ENCODE assay signal across 15 cellular contexts in genomic region chr12:124332068-124332672, GRCh38. TPM values are rescaled to one million over a fixed set of nuclear protein-coding genes. Genes with fewer than 3 reads are reported as not detected.
DNase-seq lines count a peak whose midpoint lies in the region; ATAC-seq, FAIRE-seq and TF ChIP-seq lines count a peak whose summit lies in the region.
"Had no signal": no experiment of that assay in that cellular context is flagged by ENCODE, and none has a peak within 500 bp of the region (broad histone marks: within the 10 kb centered on the region; RNA-seq: fewer than 3 reads in every experiment).

No MANE protein-coding gene starts in this region.

- no peak overlapping the region for H3K56ac ChIP-seq in H1 (replicated peaks; ENCODE audit: insufficient read length, low read depth, low read length)

- H3K4me3 ChIP-seq in GM12864 (ENCODE audit: low read depth, low read length) (no peak overlapping the region), Loucy (ENCODE audit: low read length, poor library complexity, severe bottlenecking) (no peak overlapping the region), H1 (ENCODE audit: extremely low read depth in 1 of 4, insufficient read depth in 2 of 4, low read depth in 3 of 4, low read length in 4 of 4) (no peak overlapping the region), neuronal stem cell (ENCODE audit: low read length in 2 of 2) (no peak overlapping the region)
- H3K4me3 ChIP-seq: Peyer's patch, right atrium auricular region had no signal

- H2BK20ac ChIP-seq in H1 (ENCODE audit: low read length) = no peak overlapping the region

- no peak for ATAC-seq in HG02798 (IDR thresholded peaks at IDR 0.05; ENCODE audit: poor library complexity, unreplicated experiment)

- TF ChIP-seq RAD21 in H1 (IDR thresholded peaks at IDR 0.05 in 1 of 2, conservative IDR thresholded peaks at IDR 0.05 in 1 of 2; ENCODE audit: low read depth in 2 of 2, low read length in 2 of 2) = peak; percentile 61 to 70

- POLR2A ChIA-PET in H1 (lab: Charles Lee; ENCODE audit: partially characterized antibody) = no interaction called here

- H3K79me2 ChIP-seq in Loucy (ENCODE audit: insufficient read depth, low read length) (no peaks in the 10 kb centered on the region), H1 (ENCODE audit: control insufficient read depth in 1 of 2, insufficient read depth in 2 of 2, low read length in 2 of 2) (no peaks in the 10 kb centered on the region)

- H3K27me3 ChIP-seq in Loucy (ENCODE audit: insufficient read depth, low read length, poor library complexity, severe bottlenecking) (no peaks in the 10 kb centered on the region), H1 (replicated peaks in 1 of 4; ENCODE audit: control insufficient read depth in 3 of 4, extremely low read depth in 1 of 4, insufficient read depth in 3 of 4, low read length in 3 of 4) (no peaks in the 10 kb centered on the region), neuronal stem cell (ENCODE audit: control insufficient read depth in 3 of 3, insufficient read depth in 3 of 3, low read depth in 1 of 3, low read length in 3 of 3) (no peaks in the 10 kb centered on the region)
- H3K27me3 ChIP-seq: Peyer's patch, right atrium auricular region had no signal

- H2BK5ac ChIP-seq in H1 (ENCODE audit: low read depth, low read length) (no peak overlapping the region), neuronal stem cell (ENCODE audit: low read length) (peak overlapping the region; percentile 59)

- H4K5ac ChIP-seq in H1 (ENCODE audit: insufficient read length, low read depth, low read length) = no peak overlapping the region

- H3K18ac ChIP-seq in H1 (ENCODE audit: extremely low read depth, low read length) = no peak overlapping the region
- H3K18ac ChIP-seq in neuronal stem cell (ENCODE audit: low read length) = no peak overlapping the region

- no peaks in the 10 kb centered on the region for H3K23me2 ChIP-seq in H1 (ENCODE audit: low read depth, low read length)

- FAIRE-seq in H1 (lab: Jason Lieb, UNC) = no peak

- CTCF ChIA-PET in H1 (lab: Charles Lee; ENCODE audit: partially characterized antibody) = interaction anchor here (0.6 to 4.2 kb wide), 25 partner anchors 9 to 443 kb away, joined by 3 to 20 read pairs (median 4); no protein-coding TSS in a partner anchor

- H3K27ac ChIP-seq in H1 (ENCODE audit: low read depth, low read length) (0 out of 2 replicates have a peak overlapping the region, but pooled peaks have one; percentile 4), neuronal stem cell (replicated peaks; ENCODE audit: low read length) (no peak overlapping the region), substantia nigra (ENCODE audit: low read depth, low read length, poor library complexity, severe bottlenecking) (no peak overlapping the region)
- H3K27ac ChIP-seq: Peyer's patch, right atrium auricular region had no signal

- WGBS in H1 (ENCODE audit: extremely low coverage in 1 of 2, insufficient coverage in 1 of 2, insufficient read length in 1 of 2, insufficient replicate concordance in 2 of 2, low coverage in 1 of 2, low lambda C conversion rate in 2 of 2, missing lambda C conversion rate in 1 of 2), 2 experiments = 84% methylated on average over 12 of the region's 15 CpGs; no CpG with 5 or more reads in 1 of the 2 experiments
- WGBS in neuronal stem cell (ENCODE audit: extremely low coverage in 2 of 2, insufficient read length in 2 of 2, insufficient replicate concordance in 1 of 2), 2 donors = no CpG with 5 or more reads among the region's 15 CpGs

- DNase-seq in GM12864 (ENCODE audit: low read depth) (no peak), H1 (ENCODE audit: low read depth in 1 of 2, low spot score in 2 of 2) (no peak), neuronal stem cell (ENCODE audit: low spot score) (no peak), substantia nigra (lab: John Stamatoyannopoulos, UW) (no peak), NCI-H2171 (lab: John Stamatoyannopoulos, UW) (no peak)
- no peak for DNase-seq in NK-92 treated with Interleukin-12 subunit alpha and Interleukin-12 subunit beta, amount 100 ng/mL, for 24 hours (lab: John Stamatoyannopoulos, UW)
- DNase-seq: activated naive CD8-positive, alpha-beta T cell treated with anti-CD3 and anti-CD28 coated beads for 36 hours; DMS79 treated with DMSO at 0.1 percent for 48 hours; head of caudate nucleus; mesenchymal stem cell; NCI-H187 treated with DMSO at 0.1 percent for 48 hours; Peyer's patch had no signal

- H3F3A ChIP-seq in Loucy (ENCODE audit: low read depth) = no peaks in the 10 kb centered on the region

- no peaks in the 10 kb centered on the region for H3K9me2 ChIP-seq in Loucy (replicated peaks; ENCODE audit: low read depth, low read length)

- H3K23ac ChIP-seq in H1 (ENCODE audit: insufficient read length) (no peak overlapping the region), neuronal stem cell (ENCODE audit: low read depth, low read length, poor library complexity) (peak overlapping the region; percentile 18)

- no peaks in the 10 kb centered on the region for H4K20me1 ChIP-seq in Loucy (ENCODE audit: insufficient read depth, low read length, poor library complexity, severe bottlenecking)
- peaks cover 2% of the 10 kb centered on the region in 2 experiments for H4K20me1 ChIP-seq in H1 (replicated peaks in 1 of 2; ENCODE audit: control insufficient read depth in 1 of 2, insufficient read depth in 2 of 2, low read length in 2 of 2)

- H2BK120ac ChIP-seq in H1 (replicated peaks; ENCODE audit: low read depth, low read length) = no peak overlapping the region
- H2BK120ac ChIP-seq in neuronal stem cell (ENCODE audit: low read depth, low read length) = no peak overlapping the region

- H2BK15ac ChIP-seq in H1 (ENCODE audit: low read length) = no peak overlapping the region
- no peak overlapping the region for H2BK15ac ChIP-seq in neuronal stem cell (ENCODE audit: low read length)

- H4K91ac ChIP-seq in H1 (replicated peaks; ENCODE audit: insufficient read length, low read length) = no peak overlapping the region
- H4K91ac ChIP-seq in neuronal stem cell (ENCODE audit: low read depth, low read length, poor library complexity) = no peak overlapping the region

- H3K9ac ChIP-seq in Loucy (ENCODE audit: low read depth, low read length, poor library complexity, severe bottlenecking) (no peak overlapping the region), H1 (replicated peaks in 1 of 4; ENCODE audit: extremely low read depth in 1 of 4, low read depth in 3 of 4, low read length in 3 of 4) (no peak overlapping the region), neuronal stem cell (ENCODE audit: low read depth, low read length, poor library complexity) (no peak overlapping the region)

- H3K14ac ChIP-seq in H1 (ENCODE audit: insufficient read length) = no peak overlapping the region
- no peak overlapping the region for H3K14ac ChIP-seq in neuronal stem cell (ENCODE audit: low read length)

- H3K4me1 ChIP-seq in Loucy (ENCODE audit: insufficient read depth, low read length, poor library complexity, severe bottlenecking) (no peaks in the 10 kb centered on the region), H1 (replicated peaks in 1 of 4; ENCODE audit: control insufficient read depth in 3 of 4, insufficient read depth in 4 of 4, low read length in 3 of 4) (peaks cover 0 to 4% (median 0%) of the 10 kb centered on the region in 4 experiments; a peak in 2 of 7 replicates), neuronal stem cell (ENCODE audit: control insufficient read depth in 2 of 2, insufficient read depth in 1 of 2, low read depth in 1 of 2, low read length in 2 of 2) (peaks cover 15% of the 10 kb centered on the region in 2 donors)

- H3K4me2 ChIP-seq in Loucy (ENCODE audit: low read depth, low read length, poor library complexity, severe bottlenecking) = no peak overlapping the region
- no peak overlapping the region for H3K4me2 ChIP-seq in H1 (ENCODE audit: insufficient read depth in 1 of 2, low read depth in 2 of 2, low read length in 2 of 2)
- no peak overlapping the region for H3K4me2 ChIP-seq in neuronal stem cell (ENCODE audit: insufficient read depth, low read length, poor library complexity, severe bottlenecking)

- H4K8ac ChIP-seq in H1 (ENCODE audit: extremely low read depth, insufficient read depth, low read length) = no peak overlapping the region; the same call in 1 of the 2 replicates
- H4K8ac ChIP-seq in neuronal stem cell (ENCODE audit: low read depth, low read length) = no peak overlapping the region

- H2BK12ac ChIP-seq in H1 (ENCODE audit: low read depth, low read length) = no peak overlapping the region
- no peak overlapping the region for H2BK12ac ChIP-seq in neuronal stem cell (ENCODE audit: low read length)

- TF ChIP-seq CTCF in GM12864 (IDR thresholded peaks at IDR 0.05; ENCODE audit: low read depth, low read length, missing control alignments) (peak; percentile 14), Loucy (conservative IDR thresholded peaks at IDR 0.05; ENCODE audit: low read length) (peak; percentile 45), H1 (IDR thresholded peaks at IDR 0.05; ENCODE audit: control extremely low read depth in 1 of 3, insufficient read depth in 1 of 3, low read depth in 1 of 3, low read length in 3 of 3) (peak in 2 of 3 experiments; percentile 51 to 55; a peak in 3 of 4 replicates)

- H3K9me3 ChIP-seq in Loucy (ENCODE audit: insufficient read depth, low read depth, low read length) (no peaks in the 10 kb centered on the region), H1 (ENCODE audit: insufficient read depth in 2 of 2, low read depth in 1 of 2, low read length in 1 of 2) (no peaks in the 10 kb centered on the region), neuronal stem cell (replicated peaks in 1 of 2; ENCODE audit: control insufficient read depth in 2 of 2, insufficient read depth in 1 of 2, low read depth in 1 of 2, low read length in 2 of 2) (peaks cover 0 to 2% of the 10 kb centered on the region in 2 donors)
- H3K9me3 ChIP-seq: Peyer's patch, right atrium auricular region had no signal

- H2AFZ ChIP-seq in Loucy (ENCODE audit: low read length) (no peak overlapping the region), H1 (ENCODE audit: low read length) (no peak overlapping the region), neuronal stem cell (ENCODE audit: low read length) (no peak overlapping the region)

- H2AK5ac ChIP-seq in H1 (ENCODE audit: low read depth, low read length) (no peak overlapping the region), neuronal stem cell (ENCODE audit: low read depth, low read length) (no peak overlapping the region)

- no peak for TF ChIP-seq EP300 in H1 (IDR thresholded peaks at IDR 0.05; ENCODE audit: borderline replicate concordance in 1 of 2, low read depth in 2 of 2, low read length in 2 of 2)

- H3K36me3 ChIP-seq in Loucy (ENCODE audit: insufficient read depth, low read length) = peaks cover 53% of the 10 kb centered on the region; the same call in 1 of the 2 replicates
- H3K36me3 ChIP-seq in H1 (ENCODE audit: control insufficient read depth in 2 of 4, insufficient read depth in 4 of 4, low read length in 3 of 4) = peaks cover 7 to 70% (median 36%) of the 10 kb centered on the region in 4 experiments; a peak in 7 of 8 replicates
- peaks cover 26 to 64% of the 10 kb centered on the region in 2 donors for H3K36me3 ChIP-seq in neuronal stem cell (replicated peaks in 1 of 2; ENCODE audit: control insufficient read depth in 2 of 2, insufficient read depth in 2 of 2, low read length in 2 of 2)

- H3K79me1 ChIP-seq in H1 (ENCODE audit: low read depth, low read length) = no peaks in the 10 kb centered on the region
- H3K79me1 ChIP-seq in neuronal stem cell (ENCODE audit: low read depth, low read length) = peaks cover 3% of the 10 kb centered on the region

- no peak for TF ChIP-seq POLR2A in H1 (IDR thresholded peaks at IDR 0.05; ENCODE audit: control extremely low read depth in 1 of 2, low read depth in 2 of 2, low read length in 2 of 2)

- no peak overlapping the region for H3K4ac ChIP-seq in H1 (replicated peaks; ENCODE audit: insufficient read length, low read depth, low read length)
- no peak overlapping the region for H3K4ac ChIP-seq in neuronal stem cell (ENCODE audit: low read length)

RNA-seq across cellular contexts. Expression of gene RFLNA, which starts 37.3 kb away (rescaled TPM):
- total RNA-seq in H1 (2021; fragmentation: NEBNext Ultra II Directional; extraction: Animal tissue kit (Norgen Biotek cat#: 25700)) = 6.4 and 8.1 TPM in 2 replicates
- 6.6 and 9.3 TPM in 2 replicates for polyA plus RNA-seq in H1 (2011; rRNA removed)
- 6.2 TPM for polyA plus RNA-seq in H1 (2011; cell fraction: cytosol; rRNA removed)
- polyA plus RNA-seq in H1 (2011; cell fraction: nucleus; rRNA removed) = 12.7 TPM
- polyA plus RNA-seq in H1 (2012, experiment 1 of 2) = 4.3 to 7.5 TPM (median 7.1 TPM) in 4 replicates
- polyA plus RNA-seq in H1 (2012, experiment 2 of 2) = 5.4 TPM
- polyA plus RNA-seq in H1 (2013, experiment 1 of 2) = 3.6 TPM
- 2.4 TPM for polyA plus RNA-seq in H1 (2013, experiment 2 of 2)
- 4.4 and 6.3 TPM in 2 replicates for polyA minus RNA-seq in H1 (2011; rRNA and poly(A)+ RNA removed)
- 5.9 TPM for polyA minus RNA-seq in H1 (2011; cell fraction: cytosol; rRNA and poly(A)+ RNA removed)
- 8.8 TPM for polyA minus RNA-seq in H1 (2011; cell fraction: nucleus; rRNA and poly(A)+ RNA removed)
- 1.5 TPM for polyA plus RNA-seq in neuronal stem cell (2013, experiment 1 of 2)
- 2.0 TPM for polyA plus RNA-seq in neuronal stem cell (2013, experiment 2 of 2)
- total RNA-seq: activated naive CD8-positive, alpha-beta T cell treated with anti-CD3 and anti-CD28 coated beads for 36 hours had no signal
